In genomic region chr10:30002438-30003266, GRCh38 we compare ENCODE assay signal across 8 cellular contexts. TPM values are rescaled to one million over a fixed set of nuclear protein-coding genes. Genes with fewer than 3 reads are reported as not detected.
DNase-seq lines count a peak whose midpoint lies in the region; ATAC-seq and TF ChIP-seq lines count a peak whose summit lies in the region.

No MANE protein-coding gene starts in this region.

- no peak overlapping the region for H2AFZ ChIP-seq in parathyroid adenoma

- peaks cover 37% of the 10 kb centered on the region for H3K27me3 Mint-ChIP-seq in activated T-helper 17 cell treated with anti-CD3 and anti-CD28 coated beads, Interleukin-2, amount 50 U/mL, for 72 hours

- H3K27me3 ChIP-seq in gastroesophageal sphincter: no peaks in the 10 kb centered on the region
- no peaks in the 10 kb centered on the region for H3K27me3 ChIP-seq in parathyroid adenoma (ENCODE audit: control insufficient read depth, insufficient read depth, low read length)
- no peaks in the 10 kb centered on the region for H3K27me3 ChIP-seq in tibial artery

- no peak overlapping the region for H3K4me2 ChIP-seq in parathyroid adenoma (ENCODE audit: low read length)

- TF ChIP-seq CTCF in gastroesophageal sphincter (IDR thresholded peaks at IDR 0.05) (peak; percentile 62 to 89 (median 74)), parathyroid adenoma (IDR thresholded peaks at IDR 0.05) (peak; percentile 80), tibial artery (IDR thresholded peaks at IDR 0.05) (peak; percentile 82)

- no peak for TF ChIP-seq POLR2A in gastroesophageal sphincter (IDR thresholded peaks at IDR 0.05)

- H3K27ac ChIP-seq in gastroesophageal sphincter (peak overlapping the region in 3 of 4 donors; percentile 77 to 89 (median 83)), parathyroid adenoma (peak overlapping the region; percentile 11), tibial artery (peak overlapping the region; percentile 79 to 82)

- TF ChIP-seq EP300 in gastroesophageal sphincter (IDR thresholded peaks at IDR 0.05): no peak

- WGBS in gastroesophageal sphincter (ENCODE audit: low coverage in 1 of 2), 2 donors: 63 to 76% methylated on average over 9 to 11 of the region's 16 CpGs

- H3K4me1 Mint-ChIP-seq in activated T-helper 17 cell treated with anti-CD3 and anti-CD28 coated beads, Interleukin-2, amount 50 U/mL, for 72 hours: no peaks in the 10 kb centered on the region

- no peak overlapping the region for H3K27ac Mint-ChIP-seq in activated T-helper 17 cell treated with anti-CD3 and anti-CD28 coated beads, Interleukin-2, amount 50 U/mL, for 72 hours

- H3K36me3 ChIP-seq in gastroesophageal sphincter (no peaks in the 10 kb centered on the region), parathyroid adenoma (ENCODE audit: control insufficient read depth, insufficient read depth, low read length) (no peaks in the 10 kb centered on the region), tibial artery (no peaks in the 10 kb centered on the region)

- no peak overlapping the region for H3K4me3 ChIP-seq in gastroesophageal sphincter
- H3K4me3 ChIP-seq in parathyroid adenoma (ENCODE audit: low read depth, low read length): no peak overlapping the region
- no peak overlapping the region for H3K4me3 ChIP-seq in tibial artery

- H3K4me3 Mint-ChIP-seq in activated T-helper 17 cell treated with anti-CD3 and anti-CD28 coated beads, Interleukin-2, amount 50 U/mL, for 72 hours: no peak overlapping the region

- intact Hi-C loops in tibial artery (cut with DNase I; ENCODE audit: low total_unique reads): loop anchor here (10.0 kb wide), 2 partner anchors 242 to 368 kb away; partner anchors contain the start of gene SVIL

- H3K4me1 ChIP-seq in gastroesophageal sphincter (peaks cover 10 to 41% (median 21%) of the 10 kb centered on the region in 3 donors), parathyroid adenoma (peaks cover 8% of the 10 kb centered on the region), tibial artery (peaks cover 3 to 45% (median 29%) of the 10 kb centered on the region in 4 donors)

- no peaks in the 10 kb centered on the region for H3K36me3 Mint-ChIP-seq in activated T-helper 17 cell treated with anti-CD3 and anti-CD28 coated beads, Interleukin-2, amount 50 U/mL, for 72 hours (ENCODE audit: low read depth)

- ATAC-seq in activated T-helper 17 cell treated with anti-CD3 and anti-CD28 coated beads, Interleukin-2, amount 50 U/mL, for 72 hours (replicated peaks): peak; percentile 79
- ATAC-seq in gastroesophageal sphincter: peak; percentile 54
- ATAC-seq in GM18909 (IDR thresholded peaks at IDR 0.05; ENCODE audit: poor library complexity, unreplicated experiment): no peak

- H3K79me2 ChIP-seq in parathyroid adenoma: no peaks in the 10 kb centered on the region

- H3K9ac ChIP-seq in parathyroid adenoma: no peak overlapping the region

- peak; percentile 38 for DNase-seq in GM04504 (ENCODE audit: low read depth)
- peak; percentile 84 for DNase-seq in HT-29 (ENCODE audit: low spot score)
- peak; percentile 68 for DNase-seq in RPMI8226
- peak; percentile 76 to 88 for DNase-seq in tibial artery

- H3K9me3 ChIP-seq in gastroesophageal sphincter: no peaks in the 10 kb centered on the region
- H3K9me3 ChIP-seq in parathyroid adenoma (ENCODE audit: control insufficient read depth, low read length): no peaks in the 10 kb centered on the region
- H3K9me3 ChIP-seq in tibial artery: no peaks in the 10 kb centered on the region

- H3K9me3 Mint-ChIP-seq in activated T-helper 17 cell treated with anti-CD3 and anti-CD28 coated beads, Interleukin-2, amount 50 U/mL, for 72 hours: no peaks in the 10 kb centered on the region

RNA-seq across cellular contexts. Expression of gene JCAD, which starts 56.7 kb away (rescaled TPM):
- 3.9 and 5.7 TPM in 2 replicates for total RNA-seq in HT-29 (2014; rRNA removed; shearing (Covaris generic))
- under 1 TPM in 1 of 2 donors, not detected in 1; 0.58 TPM for total RNA-seq in activated T-helper 17 cell treated with anti-CD3 and anti-CD28 coated beads, Interleukin-2, amount 50 U/mL, for 72 hours
- 10 to 100 TPM; 21.0 to 66.8 (median 48.6) TPM for total RNA-seq in gastroesophageal sphincter

Comparison
In these comparisons a context has a peak if more than half of its experiments do, and no peak if none do; other contexts are left out.
1. H3K27ac ChIP-seq: peak in every context shown above with its lines; median percentile 83 in gastroesophageal sphincter; 80 in tibial artery; 11 in parathyroid adenoma.